ENCODE assay signal across 8 cellular contexts in the genomic region with DNA sequence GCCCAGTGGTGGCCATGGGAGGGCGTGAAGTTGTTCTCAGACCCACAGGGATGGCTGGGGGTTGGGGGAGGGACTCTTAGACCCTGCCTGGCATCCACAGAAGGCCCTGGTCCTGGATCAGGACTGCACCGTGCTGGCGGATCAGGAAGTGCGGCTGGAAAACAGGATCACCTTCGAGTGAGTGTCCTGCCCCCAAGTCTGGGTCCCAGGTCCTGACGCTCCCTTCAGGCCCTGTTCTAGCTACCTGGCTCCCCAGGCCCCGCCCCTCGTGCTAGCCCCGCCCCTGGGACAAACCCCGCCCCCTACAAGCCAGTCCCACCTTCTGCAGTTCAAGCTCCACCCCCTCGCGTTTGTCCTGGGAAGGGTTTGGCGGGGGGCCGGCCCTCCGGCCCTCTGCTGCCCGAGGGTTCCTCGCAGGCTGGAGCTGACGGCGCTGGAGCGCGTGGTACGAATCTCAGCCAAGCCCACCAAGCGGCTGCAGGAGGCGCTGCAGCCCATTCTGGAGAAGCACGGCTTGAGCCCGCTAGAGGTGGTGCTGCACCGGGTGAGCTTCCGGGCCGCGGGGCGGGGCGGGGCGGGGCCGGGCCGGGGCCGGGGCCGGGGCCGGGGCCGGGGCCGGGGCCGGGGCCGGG. TPM values are rescaled to one million over a fixed set of nuclear protein-coding genes. Genes with fewer than 3 reads are reported as not detected.
DNase-seq lines count a peak whose midpoint lies in the region; ATAC-seq and TF ChIP-seq lines count a peak whose summit lies in the region.

No MANE protein-coding gene starts in this region.

- H3K4me1 Mint-ChIP-seq in neural progenitor cell, result peaks cover 31% of the 10 kb centered on the region

- H3K36me3 Mint-ChIP-seq in neural progenitor cell, result peaks cover 2% of the 10 kb centered on the region

- H2AFZ ChIP-seq in neural progenitor cell (replicated peaks), result no peak overlapping the region

- H4K20me1 ChIP-seq in neural progenitor cell (ENCODE audit: low read depth), result no peaks in the 10 kb centered on the region

- H3K4me2 ChIP-seq in neural progenitor cell, result peak overlapping the region; percentile 92

- peaks cover 14% of the 10 kb centered on the region for H3K27me3 Mint-ChIP-seq in neural progenitor cell (ENCODE audit: insufficient read depth, low read depth)

- peak overlapping the region; percentile 66 for H3K4me3 ChIP-seq in fibroblast of pulmonary artery (replicated peaks; ENCODE audit: low read depth, low read length)
- H3K4me3 ChIP-seq in neural progenitor cell, result peak overlapping the region; percentile 70
- peak overlapping the region in 1 of 2 donors; percentile 9 for H3K4me3 ChIP-seq in aorta (ENCODE audit: low read length in 2 of 2)

- H3K79me2 ChIP-seq in neural progenitor cell (ENCODE audit: low read depth), result no peaks in the 10 kb centered on the region

- H3K27me3 ChIP-seq in neural progenitor cell, result peaks cover 17% of the 10 kb centered on the region
- no peaks in the 10 kb centered on the region for H3K27me3 ChIP-seq in aorta (ENCODE audit: control insufficient read depth in 1 of 2, insufficient read depth in 2 of 2, low read length in 1 of 2)

- peak; percentile 55 for TF ChIP-seq CTCF in fibroblast of pulmonary artery (IDR thresholded peaks at IDR 0.05; ENCODE audit: low read length, missing control alignments)
- TF ChIP-seq CTCF in neural progenitor cell (IDR thresholded peaks at IDR 0.05), result peak; percentile 64

- ATAC-seq in HG02852 (IDR thresholded peaks at IDR 0.05; ENCODE audit: unreplicated experiment), result peak; percentile 53
- peak; percentile 69 for ATAC-seq in aorta (ENCODE audit: low FRiP score)

- 12 to 16% methylated on average over 24 to 42 of the region's 42 CpGs for WGBS in aorta, 2 donors

- intact Hi-C loops in aorta (cut with DNase I), result no loop called here

- H3K4me1 ChIP-seq in neural progenitor cell (peaks cover 17% of the 10 kb centered on the region), aorta (ENCODE audit: control insufficient read depth in 1 of 2, insufficient read depth in 2 of 2, low read length in 2 of 2) (no peaks in the 10 kb centered on the region)

- DNase-seq in Daoy (ENCODE audit: low read depth) (peak; percentile 94), NCI-H524 (lab: John Stamatoyannopoulos, UW) (peak; percentile 59 to 82), activated T-helper 1 cell treated with Interleukin-2 at 50 U/mL for 16 hours (ENCODE audit: low read depth) (peak; percentile 14), fibroblast of pulmonary artery (ENCODE audit: low read depth) (peak; percentile 94), neural progenitor cell (ENCODE audit: low spot score) (peak; percentile 99), aorta (peak; percentile 85 to 90), SW480 (ENCODE audit: low spot score) (no peak)

- peaks cover 55% of the 10 kb centered on the region for H3F3A ChIP-seq in neural progenitor cell (ENCODE audit: low read depth)

- H3K36me3 ChIP-seq in neural progenitor cell (no peaks in the 10 kb centered on the region), aorta (ENCODE audit: control insufficient read depth in 1 of 2, insufficient read depth in 2 of 2, low read length in 1 of 2) (no peaks in the 10 kb centered on the region)

- no peaks in the 10 kb centered on the region for H3K9me3 Mint-ChIP-seq in neural progenitor cell

- H3K4me3 Mint-ChIP-seq in neural progenitor cell, result peak overlapping the region; percentile 72

- no peaks in the 10 kb centered on the region for H3K9me3 ChIP-seq in neural progenitor cell (ENCODE audit: low read depth)
- no peaks in the 10 kb centered on the region for H3K9me3 ChIP-seq in aorta (ENCODE audit: control insufficient read depth, low read length)

- H3K27ac ChIP-seq in neural progenitor cell, result no peak overlapping the region
- no peak overlapping the region for H3K27ac ChIP-seq in aorta (ENCODE audit: low read depth in 1 of 2, low read length in 2 of 2)

- H3K27ac Mint-ChIP-seq in neural progenitor cell, result no peak overlapping the region

- no peak overlapping the region for H3K9ac ChIP-seq in neural progenitor cell

RNA-seq across cellular contexts. Expression of gene RGS14, which starts 12.9 kb away (rescaled TPM):
- 18.1 and 30.5 TPM in 2 replicates for total RNA-seq in Daoy (2014; rRNA removed; shearing (Covaris generic))
- total RNA-seq in neural progenitor cell (ENCODE audit: low replicate concordance), result 3.2 and 19.0 TPM in 2 replicates
- 10 to 100 TPM in 1 of 2 donors, 1 to 10 TPM in 1; 8.8 to 15.0 TPM for total RNA-seq in aorta
- 1 to 10 TPM; 5.7 to 9.4 TPM for polyA plus RNA-seq in aorta

RNA-seq across cellular contexts. Expression of gene SLC34A1, which starts 13.6 kb away (rescaled TPM):
- total RNA-seq in Daoy (2014; rRNA removed; shearing (Covaris generic)), result not detected in 2 replicates
- total RNA-seq in neural progenitor cell (ENCODE audit: low replicate concordance) (not detected in 2 replicates), aorta (not detected)
- polyA plus RNA-seq in aorta, result not detected

RNA-seq across cellular contexts. Expression of gene LMAN2, which starts 19.1 kb away (rescaled TPM):
- 269 and 285 TPM in 2 replicates for total RNA-seq in Daoy (2014; rRNA removed; shearing (Covaris generic))
- total RNA-seq in neural progenitor cell (ENCODE audit: low replicate concordance), result 96.5 and 116 TPM in 2 replicates
- total RNA-seq in aorta, result 10 to 100 TPM; 86.2 to 89.0 TPM
- 100 to 1,000 TPM; 142 to 145 TPM for polyA plus RNA-seq in aorta

RNA-seq across cellular contexts. Expression of gene PFN3, which starts 29.9 kb away (rescaled TPM):
- total RNA-seq in Daoy (2014; rRNA removed; shearing (Covaris generic)), result not detected in 2 replicates
- not detected in 2 replicates for total RNA-seq in neural progenitor cell (ENCODE audit: low replicate concordance)
- total RNA-seq in aorta, result not detected
- polyA plus RNA-seq in aorta, result not detected

RNA-seq across cellular contexts. Expression of gene F12, which starts 38.8 kb away (rescaled TPM):
- 8.6 and 9.6 TPM in 2 replicates for total RNA-seq in Daoy (2014; rRNA removed; shearing (Covaris generic))
- total RNA-seq in neural progenitor cell (ENCODE audit: low replicate concordance) (2.0 TPM in 1 of 2 replicates, not detected in the other), aorta (under 1 TPM; 0.23 to 0.33 TPM)
- polyA plus RNA-seq in aorta, result 1 to 10 TPM in 1 of 2 donors, not detected in 1; 1.8 TPM
